ENCODE assay signal across 8 cellular contexts in the genomic region with DNA sequence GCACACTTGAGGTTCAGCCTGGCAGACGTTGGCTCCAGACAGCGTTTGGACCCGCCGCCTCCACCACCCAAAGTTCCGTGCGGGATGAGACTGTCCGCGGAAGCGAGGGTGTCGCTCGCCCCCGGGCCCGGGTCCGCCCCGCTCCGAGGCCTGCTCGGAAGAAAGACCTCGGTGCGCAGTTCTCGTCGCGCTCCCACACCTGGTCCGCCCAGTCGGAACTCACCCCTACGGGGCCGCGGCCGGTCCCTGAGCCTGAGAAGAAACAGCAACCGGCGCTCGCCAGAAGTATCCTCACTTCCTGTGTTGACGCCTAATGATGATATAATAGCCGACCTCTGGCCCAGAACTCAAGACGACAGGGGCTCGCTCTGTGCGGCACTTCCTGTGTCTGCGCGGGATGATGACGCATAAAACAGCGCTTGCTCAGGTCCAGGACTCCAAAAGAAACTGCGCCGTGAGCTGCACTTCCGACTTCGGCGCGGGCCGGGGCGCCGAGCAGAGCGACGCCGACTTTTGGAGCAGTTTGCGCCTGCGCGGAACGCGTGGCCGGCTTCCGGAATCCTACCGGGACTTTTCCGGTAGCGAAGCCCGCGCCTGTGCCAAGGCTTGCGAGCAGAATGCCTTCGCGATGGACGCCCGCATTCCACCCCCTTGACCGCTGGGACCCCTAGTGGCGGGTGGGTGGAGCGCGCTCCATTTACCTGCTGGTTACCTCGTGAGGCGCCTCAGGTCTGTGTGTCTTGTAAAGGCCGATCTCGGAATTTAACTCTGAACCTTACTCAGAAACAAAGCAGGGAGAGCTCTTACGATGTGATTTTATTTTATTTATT. TPM values are rescaled to one million over a fixed set of nuclear protein-coding genes. Genes with fewer than 3 reads are reported as not detected.
DNase-seq lines count a peak whose midpoint lies in the region; ATAC-seq and TF ChIP-seq lines count a peak whose summit lies in the region.
"Not testable (repeated sequence)": the region's sequence is repeated elsewhere in the genome, so short reads cannot be mapped to it uniquely, and the experiment has no call there.

A gene (minus strand): TSS at position 323 of the 830 bp plus-strand sequence. CDS start 1,539 bp downstream, outside the sequence.

- DNase-seq in ACHN (peak; percentile 99), NCI-H2196 treated with DMSO at 0.1 percent for 48 hours (lab: John Stamatoyannopoulos, UW; ENCODE audit: unreplicated experiment) (peak; percentile 83), breast epithelium (ENCODE audit: low spot score in 2 of 2) (peak; percentile 99), iPS-NIHi11 (ENCODE audit: low spot score) (peak; percentile 94), smooth muscle cell (lab: John Stamatoyannopoulos, UW; ENCODE audit: unreplicated experiment) (peak; percentile 77)

- in situ Hi-C loops in ACHN (cut with HindIII; ENCODE audit: low pct_ligation_motif_present, low pct_unique_long_range_greater_than_20kb, low sequenced_read_pairs) = not testable (repeated sequence)

- H2AFZ ChIP-seq in smooth muscle cell (ENCODE audit: low read depth) = peak within 1 kb of the TSS; percentile 61

- H3K27ac ChIP-seq in VCaP (peak within 1 kb of the TSS; percentile 81), breast epithelium (peak within 1 kb of the TSS; percentile 88 to 96), smooth muscle cell (ENCODE audit: low read depth) (peak within 1 kb of the TSS; percentile 92)

- not testable (repeated sequence) for H3F3A ChIP-seq in smooth muscle cell (ENCODE audit: low read depth)

- intact Hi-C loops in breast epithelium (cut with DNase I; ENCODE audit: low total_unique reads) = not testable (repeated sequence)

- peak; percentile 23 for TF ChIP-seq POLR2A in breast epithelium (IDR thresholded peaks at IDR 0.05)

- H3K4me2 ChIP-seq in smooth muscle cell = peak within 1 kb of the TSS; percentile 74

- peak; percentile 91 for ATAC-seq in GM18867 (IDR thresholded peaks at IDR 0.05; ENCODE audit: unreplicated experiment)
- ATAC-seq in HG03108 (IDR thresholded peaks at IDR 0.05; ENCODE audit: unreplicated experiment) = peak; percentile 96

- H3K9ac ChIP-seq in smooth muscle cell (ENCODE audit: low read depth) = peak within 1 kb of the TSS; percentile 82

- not testable (repeated sequence) for H3K9me3 ChIP-seq in breast epithelium; smooth muscle cell (replicated peaks; ENCODE audit: low read depth)

- not testable (repeated sequence) for H3K4me1 ChIP-seq in breast epithelium; smooth muscle cell (ENCODE audit: low read depth)

- peak; percentile 72 for TF ChIP-seq CTCF in VCaP (conservative IDR thresholded peaks at IDR 0.05)
- TF ChIP-seq CTCF in breast epithelium (IDR thresholded peaks at IDR 0.05) = peak; percentile 43 to 60 (median 51)
- TF ChIP-seq CTCF in smooth muscle cell (IDR thresholded peaks at IDR 0.05; ENCODE audit: borderline replicate concordance, insufficient read depth, poor library complexity, severe bottlenecking) = peak; percentile 26

- not testable (repeated sequence) for H3K79me2 ChIP-seq in smooth muscle cell (ENCODE audit: low read depth)

- not testable (repeated sequence) for H3K27me3 ChIP-seq in breast epithelium; smooth muscle cell (ENCODE audit: low read depth)

- under 1% methylated on average over 50 of the region's 78 CpGs for WGBS in smooth muscle cell (ENCODE audit: low lambda C conversion rate)

- H4K20me1 ChIP-seq in smooth muscle cell (ENCODE audit: low read depth) = not testable (repeated sequence)

- H3K4me3 ChIP-seq in breast epithelium (peak within 1 kb of the TSS; percentile 61 to 83 (median 64)), smooth muscle cell (peak within 1 kb of the TSS; percentile 66)

- not testable (repeated sequence) for H3K36me3 ChIP-seq in breast epithelium; smooth muscle cell (ENCODE audit: low read depth)

RNA-seq across cellular contexts. Expression of the gene that starts here (rescaled TPM):
- total RNA-seq in breast epithelium = 10 to 100 TPM; 27.8 to 51.8 (median 41.6) TPM
- 9.0 and 20.9 TPM in 2 replicates for total RNA-seq in smooth muscle cell
- polyA plus RNA-seq in smooth muscle cell = 19.8 and 31.2 TPM in 2 replicates

Comparison
In these comparisons a context has a peak if more than half of its experiments do, and no peak if none do; other contexts are left out.
1. Peak in every context shown above with its lines: DNase-seq, ATAC-seq, H3K4me3 ChIP-seq and H3K27ac ChIP-seq.